Comparison of ENCODE assay signal across 8 cellular contexts in genomic region chr6:135922170-135922569, GRCh38.
DNase-seq lines count a peak whose midpoint lies in the region; TF ChIP-seq lines count a peak whose summit lies in the region.

No MANE protein-coding gene starts in this region.

- H3K27ac Mint-ChIP-seq in Calu3 (ENCODE audit: unreplicated experiment) (no peak overlapping the region), chondrocyte (ENCODE audit: unreplicated experiment) (peak overlapping the region; percentile 62)

- intact Hi-C loops in Calu3 (cut with micrococcal nuclease; ENCODE audit: unreplicated experiment) = loop anchor here (10.0 kb wide), 1 partner anchor 387 kb away; no protein-coding TSS in a partner anchor
- intact Hi-C loops in spleen (cut with DNase I; ENCODE audit: low total_unique reads) = no loop called here

- TF ChIP-seq RAD21 in Ishikawa (IDR thresholded peaks at IDR 0.05; ENCODE audit: low read depth) = no peak; the same call in 1 of the 2 replicates

- no peaks in the 10 kb centered on the region for H3K4me1 ChIP-seq in spleen

- H3K27me3 ChIP-seq in spleen (replicated peaks in 1 of 7) = no peaks in the 10 kb centered on the region

- CTCF ChIA-PET in Calu3 (lab: Charles Lee) = no interaction called here

- DNase-seq in Calu3 = peak; percentile 0
- no peak for DNase-seq in chondrocyte (ENCODE audit: low spot score)
- DNase-seq in myocyte (ENCODE audit: low read depth) = peak; percentile 74
- DNase-seq in erythroblast (lab: John Stamatoyannopoulos, UW) = no peak
- no peak for DNase-seq in GF-D8 (lab: John Stamatoyannopoulos, UW)
- no peak for DNase-seq in activated gamma-delta T cell treated with Interleukin-2 at 50 U/mL for 16 hours
- no peak for DNase-seq in spleen

- H3K9me3 Mint-ChIP-seq in Calu3 (ENCODE audit: low read depth, unreplicated experiment) = no peaks in the 10 kb centered on the region
- H3K9me3 Mint-ChIP-seq in chondrocyte (ENCODE audit: low read depth) = no peaks in the 10 kb centered on the region

- peaks cover 8% of the 10 kb centered on the region for H3K4me1 Mint-ChIP-seq in Calu3 (ENCODE audit: low read depth, unreplicated experiment)
- H3K4me1 Mint-ChIP-seq in chondrocyte (ENCODE audit: low read depth) = peaks cover 27% of the 10 kb centered on the region

- no peaks in the 10 kb centered on the region for H3K36me3 ChIP-seq in spleen

- no peak overlapping the region for H3K4me3 Mint-ChIP-seq in Calu3 (ENCODE audit: low read depth, unreplicated experiment)
- H3K4me3 Mint-ChIP-seq in chondrocyte (ENCODE audit: unreplicated experiment) = no peak overlapping the region

- H3K27ac ChIP-seq in spleen = no peak overlapping the region

- TF ChIP-seq POLR2A in erythroblast (IDR thresholded peaks at IDR 0.05; ENCODE audit: low read length) = no peak
- no peak for TF ChIP-seq POLR2A in spleen (IDR thresholded peaks at IDR 0.05)

- H3K9me3 ChIP-seq in spleen = no peaks in the 10 kb centered on the region

- no peaks in the 10 kb centered on the region for H3K36me3 Mint-ChIP-seq in Calu3 (ENCODE audit: insufficient read depth, unreplicated experiment)
- no peaks in the 10 kb centered on the region for H3K36me3 Mint-ChIP-seq in chondrocyte (ENCODE audit: low read depth)

- BruUV-seq in Calu3 (replicated peaks; lab: Mats Ljungman, UMichigan) = no TSS peak

- H3K4me3 ChIP-seq in spleen = no peak overlapping the region

- TF ChIP-seq EP300 in Ishikawa (IDR thresholded peaks at IDR 0.05; ENCODE audit: borderline replicate concordance) = peak; percentile 87

- H3K27me3 Mint-ChIP-seq in Calu3 (ENCODE audit: unreplicated experiment) (no peaks in the 10 kb centered on the region), chondrocyte (ENCODE audit: low read depth) (no peaks in the 10 kb centered on the region)

- TF ChIP-seq CTCF in Calu3 (IDR thresholded peaks at IDR 0.05; ENCODE audit: unreplicated experiment) = no peak
- no peak for TF ChIP-seq CTCF in chondrocyte (IDR thresholded peaks at IDR 0.05)
- TF ChIP-seq CTCF in spleen (IDR thresholded peaks at IDR 0.05 in 8 of 11, conservative IDR thresholded peaks at IDR 0.05 in 3 of 11) = no peak

TF ChIP-seq in Ishikawa, 13 proteins besides CTCF, POLR2A, EP300 and RAD21:
- no peak; the same call in 1 of the 2 replicates for TF ChIP-seq YY1 (IDR thresholded peaks at IDR 0.05; ENCODE audit: low read depth)
- TF ChIP-seq TAF1 (IDR thresholded peaks at IDR 0.05; ENCODE audit: low read depth) = no peak
- 0 out of 2 replicates have a peak, but pooled peaks have one; percentile 30 for TF ChIP-seq CEBPB (IDR thresholded peaks at IDR 0.05)
- no peak for TF ChIP-seq CREB1 (IDR thresholded peaks at IDR 0.05; ENCODE audit: low read depth)
- peak; percentile 76 for TF ChIP-seq FOXM1 (IDR thresholded peaks at IDR 0.05; ENCODE audit: borderline replicate concordance, low read depth)
- TF ChIP-seq TCF12 (IDR thresholded peaks at IDR 0.05; ENCODE audit: low read depth) = peak; percentile 75
- no peak for TF ChIP-seq EGR1 (IDR thresholded peaks at IDR 0.05)
- TF ChIP-seq TEAD4 (IDR thresholded peaks at IDR 0.05) = peak; percentile 63; the same call in 1 of the 2 replicates
- TF ChIP-seq MAX (IDR thresholded peaks at IDR 0.05) = 0 out of 2 replicates have a peak, but pooled peaks have one; percentile 3
- no peak; the same call in 1 of the 2 replicates for TF ChIP-seq REST (IDR thresholded peaks at IDR 0.05; ENCODE audit: low read depth)
- no peak for TF ChIP-seq ZBTB7A (IDR thresholded peaks at IDR 0.05; ENCODE audit: low read depth)
- peak; percentile 55; the same call in 1 of the 2 replicates for TF ChIP-seq NFIC (IDR thresholded peaks at IDR 0.05)

Comparison
In these comparisons a context has a peak if more than half of its experiments do, and no peak if none do; other contexts are left out.
1. DNase-seq: peak in Calu3 (single experiment) and myocyte (single experiment); none in chondrocyte (single experiment), erythroblast (0 of 2), GF-D8 (single experiment), activated gamma-delta T cell treated with Interleukin-2 at 50 U/mL for 16 hours (single experiment) and spleen (single experiment).